Comparison of ENCODE assay signal across 35 cellular contexts in the genomic region with DNA sequence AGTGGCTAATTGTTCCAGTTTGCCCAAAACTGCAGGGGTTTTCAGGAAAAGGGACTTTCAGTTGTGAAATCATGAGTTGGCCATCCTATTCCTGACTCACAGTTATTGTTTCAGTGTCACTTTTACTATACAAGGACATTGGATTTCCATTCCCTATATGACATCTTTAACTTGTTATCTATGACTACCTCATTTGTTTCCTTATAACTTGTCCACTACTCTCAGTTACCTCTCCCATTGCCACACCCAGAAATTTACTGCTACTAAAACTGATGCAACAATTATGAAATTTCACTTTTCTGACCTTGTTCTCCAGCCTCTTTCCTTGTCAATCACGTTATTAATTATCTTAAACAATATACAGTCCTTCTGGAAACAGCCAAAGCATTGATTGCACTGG.
"Had no signal": no experiment of that assay in that cellular context is flagged by ENCODE, and none has a peak within 500 bp of the region (broad histone marks: within the 10 kb centered on the region; RNA-seq: fewer than 3 reads in every experiment).

No MANE protein-coding gene starts in this region.

- H3K4me1 Mint-ChIP-seq: activated B cell treated with CpG ODN at 0.5 μM for 24 hours; activated CD4-positive, alpha-beta T cell treated with anti-CD3 and anti-CD28 coated beads, Interleukin-2, amount 10 ng/mL, durations not matched to agents 24 days and 14 days; activated CD8-positive, alpha-beta memory T cell treated with anti-CD3 and anti-CD28 coated beads, Interleukin-2, amount 10 ng/mL, durations not matched to agents 7 days and 5 days; activated naive CD4-positive, alpha-beta T cell treated with anti-CD3 and anti-CD28 coated beads, Interleukin-2, amount 50 U/mL, for 24 hours; activated naive CD8-positive, alpha-beta T cell treated with anti-CD3 and anti-CD28 coated beads for 36 hours; activated naive CD8-positive, alpha-beta T cell treated with anti-CD3 and anti-CD28 coated beads, Interleukin-2, amount 50 U/mL, for 24 hours; brain; T-helper 17 cell had no signal

- H3K4me1 ChIP-seq: ascending aorta, breast epithelium, colonic mucosa, esophagus muscularis mucosa, foreskin keratinocyte, heart right ventricle had no signal

- H3K27me3 Mint-ChIP-seq: activated B cell treated with CpG ODN at 0.5 μM for 24 hours; activated CD4-positive, alpha-beta memory T cell treated with anti-CD3 and anti-CD28 coated beads for 36 hours; activated CD4-positive, alpha-beta T cell treated with anti-CD3 and anti-CD28 coated beads, Interleukin-2, amount 10 ng/mL, durations not matched to agents 24 days and 14 days; activated CD8-positive, alpha-beta memory T cell treated with anti-CD3 and anti-CD28 coated beads, Interleukin-2, amount 10 ng/mL, durations not matched to agents 7 days and 5 days; activated naive CD4-positive, alpha-beta T cell treated with anti-CD3 and anti-CD28 coated beads, Interleukin-2, amount 50 U/mL, for 24 hours; activated naive CD8-positive, alpha-beta T cell treated with anti-CD3 and anti-CD28 coated beads for 36 hours; activated naive CD8-positive, alpha-beta T cell treated with anti-CD3 and anti-CD28 coated beads, Interleukin-2, amount 50 U/mL, for 24 hours; brain; dendritic cell treated with granulocyte-macrophage colony-stimulating factor and Interleukin-4, amounts not matched to agents 40 ng/mL and 50 ng/mL, for 4 days; effector memory CD8-positive, alpha-beta T cell; T-helper 17 cell had no signal

- DNase-seq: activated B cell treated with CpG ODN at 0.5 μM for 24 hours; activated CD4-positive, alpha-beta memory T cell treated with anti-CD3 and anti-CD28 coated beads for 36 hours; activated CD4-positive, alpha-beta T cell treated with anti-CD3 and anti-CD28 coated beads, Interleukin-2, amount 10 ng/mL, durations not matched to agents 24 days and 14 days; activated CD8-positive, alpha-beta memory T cell treated with anti-CD3 and anti-CD28 coated beads, Interleukin-2, amount 10 ng/mL, durations not matched to agents 7 days and 5 days; activated CD8-positive, alpha-beta memory T cell treated with anti-CD3 and anti-CD28 coated beads, Interleukin-2, amount 50 U/mL, for 4 hours; activated CD8-positive, alpha-beta T cell treated with anti-CD3 and anti-CD28 coated beads, Interleukin-2, amount 10 ng/mL, durations not matched to agents 7 days and 5 days; activated effector memory CD4-positive, alpha-beta T cell treated with anti-CD3 and anti-CD28 coated beads, Interleukin-2, amount 50 U/mL, for 16 hours; activated naive CD4-positive, alpha-beta T cell treated with anti-CD3 and anti-CD28 coated beads for 36 hours; activated naive CD8-positive, alpha-beta T cell treated with anti-CD3 and anti-CD28 coated beads for 36 hours; activated naive CD8-positive, alpha-beta T cell treated with anti-CD3 and anti-CD28 coated beads, Interleukin-2, amount 50 U/mL, for 24 hours; activated T-cell treated with anti-CD3 and anti-CD28 coated beads, Interleukin-2, amount 50 U/mL, for 1 hour; activated T-cell treated with anti-CD3 and anti-CD28 coated beads, Interleukin-2, amount 50 U/mL, for 48 hours; central memory CD4-positive, alpha-beta T cell; cerebellar nuclear complex; colonic mucosa; dorsolateral prefrontal cortex; effector memory CD8-positive, alpha-beta T cell; erythroblast; foreskin keratinocyte; heart right ventricle; T-helper 1 cell; T-helper 17 cell; T1000; WERI-Rb-1 had no signal

- H3K9me3 Mint-ChIP-seq: activated B cell treated with CpG ODN at 0.5 μM for 24 hours; activated CD4-positive, alpha-beta T cell treated with anti-CD3 and anti-CD28 coated beads, Interleukin-2, amount 10 ng/mL, durations not matched to agents 24 days and 14 days; activated naive CD8-positive, alpha-beta T cell treated with anti-CD3 and anti-CD28 coated beads for 36 hours; activated T-helper 1 cell treated with anti-CD3 and anti-CD28 coated beads, Interleukin-12 subunit alpha, Interleukin-12 subunit beta, Interleukin-2, Interleukin-4 antibody, amounts not matched to agents 30 ng/mL and 10 ng/mL and 1 ng/mL, durations not matched to agents 14 hours and 24 hours and 36 hours; brain had no signal

- H3K27me3 ChIP-seq: ascending aorta, breast epithelium, cardiac muscle cell, colonic mucosa, dorsolateral prefrontal cortex, esophagus muscularis mucosa, foreskin keratinocyte, gastroesophageal sphincter, heart right ventricle had no signal

- H3K36me3 Mint-ChIP-seq: activated CD4-positive, alpha-beta memory T cell treated with anti-CD3 and anti-CD28 coated beads for 36 hours; activated CD8-positive, alpha-beta memory T cell treated with anti-CD3 and anti-CD28 coated beads, Interleukin-2, amount 10 ng/mL, durations not matched to agents 7 days and 5 days; activated naive CD4-positive, alpha-beta T cell treated with anti-CD3 and anti-CD28 coated beads, Interleukin-2, amount 50 U/mL, for 24 hours; activated naive CD8-positive, alpha-beta T cell treated with anti-CD3 and anti-CD28 coated beads for 36 hours; brain had no signal

- H3K4me3 ChIP-seq: ascending aorta, breast epithelium, cardiac muscle cell, colonic mucosa, dorsolateral prefrontal cortex, esophagus muscularis mucosa, gastroesophageal sphincter, heart right ventricle had no signal

- H3K27ac ChIP-seq: ascending aorta, breast epithelium, cardiac muscle cell, colonic mucosa, dorsolateral prefrontal cortex, esophagus muscularis mucosa, foreskin keratinocyte, gastroesophageal sphincter, heart right ventricle, WERI-Rb-1 had no signal

- H3K36me3 ChIP-seq: ascending aorta, breast epithelium, cardiac muscle cell, colonic mucosa, esophagus muscularis mucosa, gastroesophageal sphincter, heart right ventricle, WERI-Rb-1 had no signal

- H3K4me3 Mint-ChIP-seq: activated B cell treated with CpG ODN at 0.5 μM for 24 hours; activated CD4-positive, alpha-beta memory T cell treated with anti-CD3 and anti-CD28 coated beads for 36 hours; activated CD4-positive, alpha-beta T cell treated with anti-CD3 and anti-CD28 coated beads, Interleukin-2, amount 10 ng/mL, durations not matched to agents 24 days and 14 days; activated CD8-positive, alpha-beta memory T cell treated with anti-CD3 and anti-CD28 coated beads, Interleukin-2, amount 10 ng/mL, durations not matched to agents 7 days and 5 days; activated CD8-positive, alpha-beta T cell treated with anti-CD3 and anti-CD28 coated beads, Interleukin-2, amount 10 ng/mL, durations not matched to agents 7 days and 5 days; activated naive CD4-positive, alpha-beta T cell treated with anti-CD3 and anti-CD28 coated beads for 36 hours; activated naive CD4-positive, alpha-beta T cell treated with anti-CD3 and anti-CD28 coated beads, Interleukin-2, amount 50 U/mL, for 24 hours; activated naive CD8-positive, alpha-beta T cell treated with anti-CD3 and anti-CD28 coated beads for 36 hours; activated naive CD8-positive, alpha-beta T cell treated with anti-CD3 and anti-CD28 coated beads, Interleukin-2, amount 50 U/mL, for 24 hours; activated T-helper 1 cell treated with anti-CD3 and anti-CD28 coated beads, Interleukin-12 subunit alpha, Interleukin-12 subunit beta, Interleukin-2, Interleukin-4 antibody, amounts not matched to agents 30 ng/mL and 10 ng/mL and 1 ng/mL, durations not matched to agents 14 hours and 24 hours and 36 hours; brain; dendritic cell treated with granulocyte-macrophage colony-stimulating factor and Interleukin-4, amounts not matched to agents 40 ng/mL and 50 ng/mL, for 4 days; effector memory CD8-positive, alpha-beta T cell; T-helper 17 cell; T-helper 2 cell treated with Interferon-gamma antibody and Interleukin-4, amounts not matched to agents 5 μg/mL and 100 μg/mL, for 36 hours had no signal

- H3K9me3 ChIP-seq: ascending aorta, breast epithelium, colonic mucosa, esophagus muscularis mucosa, gastroesophageal sphincter, heart right ventricle had no signal

- H3K27ac Mint-ChIP-seq: activated B cell treated with CpG ODN at 0.5 μM for 24 hours; activated CD4-positive, alpha-beta memory T cell treated with anti-CD3 and anti-CD28 coated beads for 36 hours; activated CD4-positive, alpha-beta T cell treated with anti-CD3 and anti-CD28 coated beads, Interleukin-2, amount 10 ng/mL, durations not matched to agents 24 days and 14 days; activated CD8-positive, alpha-beta memory T cell treated with anti-CD3 and anti-CD28 coated beads, Interleukin-2, amount 10 ng/mL, durations not matched to agents 7 days and 5 days; activated CD8-positive, alpha-beta T cell treated with anti-CD3 and anti-CD28 coated beads, Interleukin-2, amount 10 ng/mL, durations not matched to agents 7 days and 5 days; activated naive CD4-positive, alpha-beta T cell treated with anti-CD3 and anti-CD28 coated beads for 36 hours; activated naive CD4-positive, alpha-beta T cell treated with anti-CD3 and anti-CD28 coated beads, Interleukin-2, amount 50 U/mL, for 24 hours; activated naive CD8-positive, alpha-beta T cell treated with anti-CD3 and anti-CD28 coated beads for 36 hours; activated naive CD8-positive, alpha-beta T cell treated with anti-CD3 and anti-CD28 coated beads, Interleukin-2, amount 50 U/mL, for 24 hours; activated T-helper 1 cell treated with anti-CD3 and anti-CD28 coated beads, Interleukin-12 subunit alpha, Interleukin-12 subunit beta, Interleukin-2, Interleukin-4 antibody, amounts not matched to agents 30 ng/mL and 10 ng/mL and 1 ng/mL, durations not matched to agents 14 hours and 24 hours and 36 hours; activated T-helper 2 cell treated with anti-CD3 and anti-CD28 coated beads, Interferon-gamma antibody, Interleukin-2, Interleukin-4, amounts not matched to agents 10 μg/mL and 5 μg/mL and 100 μg/mL, durations not matched to agents 14 hours and 24 hours and 36 hours; brain; dendritic cell treated with granulocyte-macrophage colony-stimulating factor and Interleukin-4, amounts not matched to agents 40 ng/mL and 50 ng/mL, for 4 days; effector memory CD8-positive, alpha-beta T cell; T-helper 17 cell; T-helper 2 cell treated with Interferon-gamma antibody and Interleukin-4, amounts not matched to agents 5 μg/mL and 100 μg/mL, for 36 hours had no signal
